ENCODE assay signal across 14 cellular contexts in the genomic region with DNA sequence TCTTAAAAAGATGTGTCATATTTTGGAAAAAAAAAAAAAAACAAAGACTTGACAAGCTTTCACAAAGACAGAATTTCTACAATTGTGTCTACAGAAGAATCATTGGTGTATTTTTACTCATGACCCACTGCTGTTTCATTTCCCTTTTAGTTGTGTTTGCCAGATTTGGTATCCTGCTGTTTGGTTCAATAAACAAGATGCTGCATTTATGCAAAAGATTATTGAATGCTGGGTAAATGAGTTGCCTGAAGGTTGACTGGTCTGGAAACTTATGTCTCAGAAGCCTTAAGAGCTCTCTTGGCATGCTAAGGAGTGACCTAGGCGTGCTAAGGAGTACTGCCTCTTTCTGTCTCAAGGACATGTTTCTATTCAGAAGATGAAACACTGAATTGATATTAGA.
"Had no signal": no experiment of that assay in that cellular context is flagged by ENCODE, and none has a peak within 500 bp of the region (broad histone marks: within the 10 kb centered on the region; RNA-seq: fewer than 3 reads in every experiment).

No MANE protein-coding gene starts in this region.

- DNase-seq: activated CD4-positive, alpha-beta T cell treated with anti-CD3 and anti-CD28 coated beads, Interleukin-2, amount 10 ng/mL, durations not matched to agents 7 days and 5 days; activated CD8-positive, alpha-beta memory T cell treated with anti-CD3 and anti-CD28 coated beads, Interleukin-2, amount 50 U/mL, for 48 hours; activated gamma-delta T cell; activated T-cell treated with anti-CD3 and anti-CD28 coated beads, Interleukin-2, amount 50 U/mL, for 72 hours; islet precursor cell; left lung; mammary epithelial cell; ovary; sigmoid colon; stimulated activated CD4-positive, alpha-beta T cell treated with anti-CD3 and anti-CD28 coated beads, Interleukin-2, amount 100 ng/mL, for 24 hours; upper lobe of right lung had no signal

- H3K27ac Mint-ChIP-seq: activated CD4-positive, alpha-beta T cell treated with anti-CD3 and anti-CD28 coated beads, Interleukin-2, amount 10 ng/mL, durations not matched to agents 7 days and 5 days; activated naive CD4-positive, alpha-beta T cell treated with anti-CD3 and anti-CD28 coated beads, Interleukin-2, amount 50 U/mL, for 72 hours; activated T-cell treated with anti-CD3 and anti-CD28 coated beads, Interleukin-2, amount 50 U/mL, for 72 hours had no signal

- H3K4me3 ChIP-seq: left lung, ovary, sigmoid colon, thoracic aorta, upper lobe of right lung had no signal

- H3K27me3 ChIP-seq: left lung, ovary, sigmoid colon, upper lobe of right lung had no signal

- ATAC-seq: activated naive CD4-positive, alpha-beta T cell treated with anti-CD3 and anti-CD28 coated beads, Interleukin-2, amount 50 U/mL, for 72 hours; activated T-cell treated with anti-CD3 and anti-CD28 coated beads, Interleukin-2, amount 50 U/mL, for 72 hours; left lung; upper lobe of right lung had no signal

- H3K9me3 ChIP-seq: left lung, ovary, sigmoid colon, thoracic aorta, upper lobe of right lung had no signal

- H3K9me3 Mint-ChIP-seq: activated CD4-positive, alpha-beta T cell treated with anti-CD3 and anti-CD28 coated beads, Interleukin-2, amount 10 ng/mL, durations not matched to agents 7 days and 5 days; activated naive CD4-positive, alpha-beta T cell treated with anti-CD3 and anti-CD28 coated beads, Interleukin-2, amount 50 U/mL, for 72 hours had no signal

- H3K4me1 ChIP-seq: left lung, sigmoid colon, upper lobe of right lung had no signal

- H3K27ac ChIP-seq: left lung, ovary, sigmoid colon, thoracic aorta, upper lobe of right lung had no signal

- H3K27me3 Mint-ChIP-seq: activated CD4-positive, alpha-beta T cell treated with anti-CD3 and anti-CD28 coated beads, Interleukin-2, amount 10 ng/mL, durations not matched to agents 7 days and 5 days had no signal

- H3K36me3 ChIP-seq: left lung, ovary, sigmoid colon, thoracic aorta, upper lobe of right lung had no signal

- H3K36me3 Mint-ChIP-seq: activated naive CD4-positive, alpha-beta T cell treated with anti-CD3 and anti-CD28 coated beads, Interleukin-2, amount 50 U/mL, for 72 hours had no signal

- H3K4me1 Mint-ChIP-seq: activated CD4-positive, alpha-beta T cell treated with anti-CD3 and anti-CD28 coated beads, Interleukin-2, amount 10 ng/mL, durations not matched to agents 7 days and 5 days had no signal

- H3K4me3 Mint-ChIP-seq: activated CD4-positive, alpha-beta T cell treated with anti-CD3 and anti-CD28 coated beads, Interleukin-2, amount 10 ng/mL, durations not matched to agents 7 days and 5 days; activated T-cell treated with anti-CD3 and anti-CD28 coated beads, Interleukin-2, amount 50 U/mL, for 72 hours; neural crest cell had no signal
